10 cellular contexts compared by ENCODE assay signal in genomic region chr6:157649311-157650260, GRCh38.
DNase-seq lines count a peak whose midpoint lies in the region; ATAC-seq and TF ChIP-seq lines count a peak whose summit lies in the region.
"Had no signal": no experiment of that assay in that cellular context is flagged by ENCODE, and none has a peak within 500 bp of the region (broad histone marks: within the 10 kb centered on the region; RNA-seq: fewer than 3 reads in every experiment).

No MANE protein-coding gene starts in this region.

- DNase-seq in DMS79 treated with DMSO at 0.1 percent for 48 hours (lab: John Stamatoyannopoulos, UW), result peak; percentile 65
- peak; percentile 80 for DNase-seq in NCI-H146 (lab: John Stamatoyannopoulos, UW)
- peak; percentile 57 for DNase-seq in cerebellar cortex (ENCODE audit: low spot score)
- no peak for DNase-seq in neural crest cell (ENCODE audit: low read depth, low spot score)
- DNase-seq in NAMALWA (ENCODE audit: low spot score), result no peak
- DNase-seq in KG1 (lab: John Stamatoyannopoulos, UW), result no peak
- no peak for DNase-seq in stimulated activated effector memory CD8-positive, alpha-beta T cell treated with anti-CD3 and anti-CD28 coated beads, Interleukin-12 subunit alpha, Interleukin-12 subunit beta, amount 100 ng/mL, for 72 hours (ENCODE audit: low spot score in 2 of 2)
- DNase-seq: CD8-positive, alpha-beta memory T cell; MV-4-11 had no signal

- ATAC-seq in GM19035 (IDR thresholded peaks at IDR 0.05; ENCODE audit: unreplicated experiment), result no peak
- no peak for ATAC-seq in stimulated activated effector memory CD8-positive, alpha-beta T cell treated with anti-CD3 and anti-CD28 coated beads, Interleukin-12 subunit alpha, Interleukin-12 subunit beta, amount 100 ng/mL, for 72 hours

- H3K27me3 Mint-ChIP-seq in neural crest cell (ENCODE audit: low read depth), result no peaks in the 10 kb centered on the region
- H3K27me3 Mint-ChIP-seq: CD8-positive, alpha-beta memory T cell had no signal

- H3K27ac Mint-ChIP-seq in neural crest cell (ENCODE audit: unreplicated experiment), result peak overlapping the region; percentile 62
- H3K27ac Mint-ChIP-seq in stimulated activated effector memory CD8-positive, alpha-beta T cell treated with anti-CD3 and anti-CD28 coated beads, Interleukin-12 subunit alpha, Interleukin-12 subunit beta, amount 100 ng/mL, for 72 hours, result no peak overlapping the region
- H3K27ac Mint-ChIP-seq: CD8-positive, alpha-beta memory T cell had no signal

- H3K4me1 Mint-ChIP-seq in neural crest cell, result no peaks in the 10 kb centered on the region
- H3K4me1 Mint-ChIP-seq in stimulated activated effector memory CD8-positive, alpha-beta T cell treated with anti-CD3 and anti-CD28 coated beads, Interleukin-12 subunit alpha, Interleukin-12 subunit beta, amount 100 ng/mL, for 72 hours, result no peaks in the 10 kb centered on the region

- H3K9me3 Mint-ChIP-seq in neural crest cell, result no peaks in the 10 kb centered on the region
- no peaks in the 10 kb centered on the region for H3K9me3 Mint-ChIP-seq in stimulated activated effector memory CD8-positive, alpha-beta T cell treated with anti-CD3 and anti-CD28 coated beads, Interleukin-12 subunit alpha, Interleukin-12 subunit beta, amount 100 ng/mL, for 72 hours
- H3K9me3 Mint-ChIP-seq: CD8-positive, alpha-beta memory T cell had no signal

- H3K36me3 Mint-ChIP-seq in neural crest cell (ENCODE audit: low read depth), result no peaks in the 10 kb centered on the region
- no peaks in the 10 kb centered on the region for H3K36me3 Mint-ChIP-seq in stimulated activated effector memory CD8-positive, alpha-beta T cell treated with anti-CD3 and anti-CD28 coated beads, Interleukin-12 subunit alpha, Interleukin-12 subunit beta, amount 100 ng/mL, for 72 hours

- TF ChIP-seq CTCF in neural crest cell (conservative IDR thresholded peaks at IDR 0.05), result no peak

- H3K4me3 Mint-ChIP-seq in neural crest cell, result no peak overlapping the region
- H3K4me3 Mint-ChIP-seq in stimulated activated effector memory CD8-positive, alpha-beta T cell treated with anti-CD3 and anti-CD28 coated beads, Interleukin-12 subunit alpha, Interleukin-12 subunit beta, amount 100 ng/mL, for 72 hours, result no peak overlapping the region

Comparison
In these comparisons a context has a peak if more than half of its experiments do, and no peak if none do; other contexts are left out.
1. DNase-seq: peak in DMS79 treated with DMSO at 0.1 percent for 48 hours (single experiment), NCI-H146 (single experiment) and cerebellar cortex (single experiment); none in neural crest cell (single experiment), NAMALWA (single experiment), KG1 (single experiment) and stimulated activated effector memory CD8-positive, alpha-beta T cell treated with anti-CD3 and anti-CD28 coated beads, Interleukin-12 subunit alpha, Interleukin-12 subunit beta, amount 100 ng/mL, for 72 hours (0 of 2).